ENCODE assay signal across 22 cellular contexts in the genomic region with DNA sequence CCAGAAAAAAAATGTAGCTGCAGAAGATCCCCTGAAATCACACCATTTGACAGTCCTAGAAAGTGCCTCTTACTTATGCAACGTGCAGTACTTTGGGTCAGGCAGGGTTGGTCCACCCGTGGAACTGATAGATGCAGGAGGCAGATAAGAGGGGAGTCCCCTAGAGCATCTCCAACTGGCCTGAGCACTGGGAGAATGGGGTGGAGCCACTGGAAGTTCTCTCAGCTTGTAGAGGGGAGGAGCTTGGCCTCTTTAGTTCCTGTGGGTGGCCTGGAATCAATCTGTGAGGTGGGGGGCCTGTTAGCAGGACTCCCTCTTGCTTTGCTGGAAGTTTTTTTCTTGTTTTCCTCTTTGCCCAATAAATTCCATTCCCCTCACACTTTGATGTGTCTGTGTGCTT.
"Had no signal": no experiment of that assay in that cellular context is flagged by ENCODE, and none has a peak within 500 bp of the region (broad histone marks: within the 10 kb centered on the region; RNA-seq: fewer than 3 reads in every experiment).

No MANE protein-coding gene starts in this region.

- H3K27me3 ChIP-seq: ascending aorta, breast epithelium, heart right ventricle, right lobe of liver, suprapubic skin had no signal

- ATAC-seq: activated naive CD8-positive, alpha-beta T cell treated with anti-CD3 and anti-CD28 coated beads, Interleukin-2, amount 50 U/mL, for 24 hours; heart right ventricle; left ventricle myocardium superior; natural killer cell; psoas muscle; right lobe of liver had no signal

- H3K27ac ChIP-seq: ascending aorta, breast epithelium, heart right ventricle, psoas muscle, right lobe of liver, suprapubic skin had no signal

- H3K36me3 ChIP-seq: ascending aorta, breast epithelium, heart right ventricle, right lobe of liver, suprapubic skin had no signal

- FAIRE-seq: frontal cortex, TTC549 had no signal

- H3K4me3 ChIP-seq: ascending aorta, breast epithelium, heart right ventricle, psoas muscle, right lobe of liver, smooth muscle cell, suprapubic skin had no signal

- H3K4me1 ChIP-seq: ascending aorta, breast epithelium, heart right ventricle, psoas muscle, right lobe of liver, suprapubic skin had no signal

- DNase-seq: activated CD4-positive, alpha-beta T cell treated with anti-CD3 and anti-CD28 coated beads, Interleukin-2, amount 50 U/mL, for 1 hour; activated CD4-positive, CD25-positive, alpha-beta regulatory T cell; activated naive CD4-positive, alpha-beta T cell treated with anti-CD3 and anti-CD28 coated beads for 36 hours; activated naive CD8-positive, alpha-beta T cell treated with anti-CD3 and anti-CD28 coated beads, Interleukin-2, amount 50 U/mL, for 24 hours; activated T-cell treated with anti-CD3 and anti-CD28 coated beads for 4 hours; cerebellar nuclear complex; effector memory CD4-positive, alpha-beta T cell; heart right ventricle; kidney glomerular epithelial cell; left ventricle myocardium superior; natural killer cell; psoas muscle; right lobe of liver; stimulated activated CD4-positive, alpha-beta T cell treated with anti-CD3 and anti-CD28 coated beads, Interleukin-4, amount 100 ng/mL, for 4 hours; stimulated activated CD8-positive, alpha-beta memory T cell treated with anti-CD3 and anti-CD28 coated beads, Interleukin-4, amount 100 ng/mL, for 48 hours; trophoblast cell had no signal

- H3K4me2 ChIP-seq: smooth muscle cell had no signal

- H3K9me3 ChIP-seq: ascending aorta, breast epithelium, psoas muscle, right lobe of liver, suprapubic skin had no signal
